ENCODE assay signal across 11 cellular contexts in genomic region chr2:98771264-98771663, GRCh38. TPM values are rescaled to one million over a fixed set of nuclear protein-coding genes. Genes with fewer than 3 reads are reported as not detected.
DNase-seq lines count a peak whose midpoint lies in the region; ATAC-seq and TF ChIP-seq lines count a peak whose summit lies in the region.
"Had no signal": no experiment of that assay in that cellular context is flagged by ENCODE, and none has a peak within 500 bp of the region (broad histone marks: within the 10 kb centered on the region; RNA-seq: fewer than 3 reads in every experiment).

No MANE protein-coding gene starts in this region.

- H3K4me1 ChIP-seq in CD8-positive, alpha-beta T cell (ENCODE audit: insufficient read depth, low read length), result peaks cover 74% of the 10 kb centered on the region
- H3K4me1 ChIP-seq in KMS-11 (ENCODE audit: low read depth, poor library complexity, severe bottlenecking), result peaks cover 47% of the 10 kb centered on the region
- peaks cover 12% of the 10 kb centered on the region for H3K4me1 ChIP-seq in testis
- no peaks in the 10 kb centered on the region for H3K4me1 ChIP-seq in hepatocyte (ENCODE audit: insufficient read depth)
- H3K4me1 ChIP-seq: gastroesophageal sphincter had no signal

- H3K4me3 Mint-ChIP-seq in CD8-positive, alpha-beta T cell, result peak overlapping the region; percentile 87
- H3K4me3 Mint-ChIP-seq in activated naive CD8-positive, alpha-beta T cell, result peak overlapping the region; percentile 96
- peak overlapping the region; percentile 83 for H3K4me3 Mint-ChIP-seq in natural killer cell treated with Interleukin-12 subunit alpha and Interleukin-12 subunit beta and Interleukin-15 and Interleukin-18, amount 100 ng/mL, for 72 hours

- H3K36me3 ChIP-seq in CD8-positive, alpha-beta T cell (ENCODE audit: insufficient read depth, low read length), result no peaks in the 10 kb centered on the region
- no peaks in the 10 kb centered on the region for H3K36me3 ChIP-seq in KMS-11 (ENCODE audit: insufficient read depth)
- H3K36me3 ChIP-seq in testis (ENCODE audit: low read depth, missing control alignments), result no peaks in the 10 kb centered on the region
- no peaks in the 10 kb centered on the region for H3K36me3 ChIP-seq in hepatocyte (replicated peaks; ENCODE audit: insufficient read depth, low read depth)
- H3K36me3 ChIP-seq: gastroesophageal sphincter had no signal

- H3K27me3 ChIP-seq in CD8-positive, alpha-beta T cell (ENCODE audit: insufficient read depth, low read length), result no peaks in the 10 kb centered on the region
- H3K27me3 ChIP-seq in KMS-11 (ENCODE audit: insufficient read depth, low read depth) (no peaks in the 10 kb centered on the region), testis (no peaks in the 10 kb centered on the region), hepatocyte (no peaks in the 10 kb centered on the region)

- POLR2A ChIA-PET in CD8-positive, alpha-beta T cell (lab: Charles Lee), result interaction anchor here (0.7 to 3.7 kb wide), 37 partner anchors 9 to 384 kb away, joined by 3 to 112 read pairs (median 6); partner anchors contain the start of genes COA5, MGAT4A and UNC50

- H3K27me3 Mint-ChIP-seq in CD8-positive, alpha-beta T cell (ENCODE audit: low read depth), result no peaks in the 10 kb centered on the region
- H3K27me3 Mint-ChIP-seq in activated naive CD8-positive, alpha-beta T cell, result no peaks in the 10 kb centered on the region
- no peaks in the 10 kb centered on the region for H3K27me3 Mint-ChIP-seq in natural killer cell treated with Interleukin-12 subunit alpha and Interleukin-12 subunit beta and Interleukin-15 and Interleukin-18, amount 100 ng/mL, for 72 hours

- peaks cover 81% of the 10 kb centered on the region for H3K4me1 Mint-ChIP-seq in CD8-positive, alpha-beta T cell (ENCODE audit: low read depth)
- peaks cover 81% of the 10 kb centered on the region for H3K4me1 Mint-ChIP-seq in activated naive CD8-positive, alpha-beta T cell (ENCODE audit: low read depth)
- H3K4me1 Mint-ChIP-seq in natural killer cell treated with Interleukin-12 subunit alpha and Interleukin-12 subunit beta and Interleukin-15 and Interleukin-18, amount 100 ng/mL, for 72 hours (ENCODE audit: low read depth in 2 of 2), result peaks cover 43% of the 10 kb centered on the region in 2 donors

- H3K9ac ChIP-seq in KMS-11, result no peak overlapping the region

- no peaks in the 10 kb centered on the region for H3K9me2 ChIP-seq in hepatocyte (replicated peaks; ENCODE audit: insufficient read depth)

- 69 to 82% methylated on average over 2 of the region's 2 CpGs for WGBS in testis, 2 donors
- WGBS in hepatocyte (ENCODE audit: low lambda C conversion rate, missing lambda C conversion rate), result 93% methylated on average over 2 of the region's 2 CpGs

- no peaks in the 10 kb centered on the region for H3K9me3 Mint-ChIP-seq in CD8-positive, alpha-beta T cell
- no peaks in the 10 kb centered on the region for H3K9me3 Mint-ChIP-seq in activated naive CD8-positive, alpha-beta T cell (ENCODE audit: low read depth)
- H3K9me3 Mint-ChIP-seq in natural killer cell treated with Interleukin-12 subunit alpha and Interleukin-12 subunit beta and Interleukin-15 and Interleukin-18, amount 100 ng/mL, for 72 hours, result no peaks in the 10 kb centered on the region

- no peak for ATAC-seq in CD8-positive, alpha-beta T cell
- no peak for ATAC-seq in natural killer cell treated with Interleukin-12 subunit alpha and Interleukin-12 subunit beta and Interleukin-15 and Interleukin-18, amount 100 ng/mL, for 72 hours
- no peak for ATAC-seq in esophagus mucosa
- ATAC-seq: gastroesophageal sphincter had no signal

- no peak for TF ChIP-seq POLR2A in testis (IDR thresholded peaks at IDR 0.05)

- H4K20me1 ChIP-seq in KMS-11 (ENCODE audit: insufficient read depth), result no peaks in the 10 kb centered on the region
- no peaks in the 10 kb centered on the region for H4K20me1 ChIP-seq in hepatocyte (ENCODE audit: insufficient read depth, poor library complexity, severe bottlenecking)

- peak overlapping the region; percentile 79 for H3K27ac ChIP-seq in CD8-positive, alpha-beta T cell (ENCODE audit: low read depth, low read length)
- H3K27ac ChIP-seq in KMS-11 (no peak overlapping the region), testis (no peak overlapping the region), hepatocyte (no peak overlapping the region)
- H3K27ac ChIP-seq: gastroesophageal sphincter had no signal

- CTCF ChIA-PET in CD8-positive, alpha-beta T cell (lab: Charles Lee), result interaction anchor here (0.9 to 2.2 kb wide), 22 partner anchors 9 to 164 kb away, joined by 3 to 17 read pairs (median 4); partner anchors contain the start of gene MGAT4A

- H3K9me3 ChIP-seq in CD8-positive, alpha-beta T cell (ENCODE audit: low read length), result no peaks in the 10 kb centered on the region
- H3K9me3 ChIP-seq in testis (no peaks in the 10 kb centered on the region), hepatocyte (ENCODE audit: low read depth) (no peaks in the 10 kb centered on the region)
- H3K9me3 ChIP-seq: gastroesophageal sphincter had no signal

- H3K4me3 ChIP-seq in CD8-positive, alpha-beta T cell (ENCODE audit: low read depth, low read length), result peak overlapping the region; percentile 39
- H3K4me3 ChIP-seq in KMS-11 (IDR thresholded peaks at IDR 0.05; ENCODE audit: insufficient read depth, low read depth, low read length) (peak overlapping the region; percentile 53), testis (no peak overlapping the region), hepatocyte (no peak overlapping the region)

- peak overlapping the region; percentile 98 for H3K27ac Mint-ChIP-seq in CD8-positive, alpha-beta T cell
- H3K27ac Mint-ChIP-seq in activated naive CD8-positive, alpha-beta T cell, result peak overlapping the region; percentile 97
- H3K27ac Mint-ChIP-seq in natural killer cell treated with Interleukin-12 subunit alpha and Interleukin-12 subunit beta and Interleukin-15 and Interleukin-18, amount 100 ng/mL, for 72 hours, result peak overlapping the region; percentile 92 to 94

- DNase-seq in CD8-positive, alpha-beta T cell, result peak in 3 of 7 experiments; percentile 21 to 65 (median 28)
- DNase-seq in natural killer cell treated with Interleukin-12 subunit alpha and Interleukin-12 subunit beta and Interleukin-15 and Interleukin-18, amount 100 ng/mL, for 72 hours (ENCODE audit: low spot score), result no peak
- no peak for DNase-seq in SIG-M5 (lab: John Stamatoyannopoulos, UW)
- DNase-seq in testis, result no peak
- DNase-seq in hepatocyte (ENCODE audit: low spot score), result no peak
- DNase-seq: islet precursor cell, NCI-H2107 had no signal

- no peak for TF ChIP-seq CTCF in CD8-positive, alpha-beta T cell (IDR thresholded peaks at IDR 0.05)
- TF ChIP-seq CTCF in KMS-11 (conservative IDR thresholded peaks at IDR 0.05; ENCODE audit: low read depth, low read length) (no peak), testis (IDR thresholded peaks at IDR 0.05) (no peak), hepatocyte (IDR thresholded peaks at IDR 0.05; ENCODE audit: poor library complexity) (no peak)

- H2AFZ ChIP-seq in KMS-11 (ENCODE audit: low read depth) (peak overlapping the region; percentile 68), hepatocyte (no peak overlapping the region)

- intact Hi-C loops in CD8-positive, alpha-beta T cell (cut with DNase I, micrococcal nuclease), result loop anchor here (1.0 to 5.0 kb wide), 7 partner anchors 13 to 410 kb away; partner anchors contain the start of genes MGAT4A (in 1 of the 2), MITD1 (in 1 of the 2) and MRPL30 (in 1 of the 2)
- intact Hi-C loops in testis (cut with DNase I; ENCODE audit: low total_unique reads), result no loop called here

- H3K36me3 Mint-ChIP-seq in CD8-positive, alpha-beta T cell, result peaks cover 7% of the 10 kb centered on the region
- H3K36me3 Mint-ChIP-seq in activated naive CD8-positive, alpha-beta T cell, result no peaks in the 10 kb centered on the region
- no peaks in the 10 kb centered on the region for H3K36me3 Mint-ChIP-seq in natural killer cell treated with Interleukin-12 subunit alpha and Interleukin-12 subunit beta and Interleukin-15 and Interleukin-18, amount 100 ng/mL, for 72 hours

- peak overlapping the region; percentile 58 for H3K4me2 ChIP-seq in KMS-11
- no peak overlapping the region for H3K4me2 ChIP-seq in hepatocyte

- H3K79me2 ChIP-seq in KMS-11 (ENCODE audit: insufficient read depth, low read depth) (no peaks in the 10 kb centered on the region), hepatocyte (no peaks in the 10 kb centered on the region)

RNA-seq across cellular contexts. Expression of gene MGAT4A, which starts 40.3 kb away (rescaled TPM):
- total RNA-seq in CD8-positive, alpha-beta T cell, result 100 to 1,000 TPM; 226 to 229 TPM
- 10 to 100 TPM; 23.1 to 25.0 TPM for total RNA-seq in natural killer cell treated with Interleukin-12 subunit alpha and Interleukin-12 subunit beta and Interleukin-15 and Interleukin-18, amount 100 ng/mL, for 72 hours
- 5.6 TPM for total RNA-seq in esophagus mucosa
- total RNA-seq in testis, result 10 to 100 TPM; 13.8 to 13.9 TPM
- polyA plus RNA-seq in testis (ENCODE audit: insufficient read depth, low read depth, low replicate concordance), result 12.1 TPM
- total RNA-seq in hepatocyte, result 21.6 and 22.2 TPM in 2 replicates
- polyA plus RNA-seq in hepatocyte, result 10.1 and 10.5 TPM in 2 replicates

Comparison
In these comparisons a context has a peak if more than half of its experiments do, and no peak if none do; other contexts are left out.
1. H3K4me3 ChIP-seq: peak in CD8-positive, alpha-beta T cell (single experiment) and KMS-11 (single experiment); none in testis (0 of 2) and hepatocyte (single experiment).
2. Peak in every context shown above with its lines, with median percentiles within 50 percentile points of each other: H3K27ac Mint-ChIP-seq and H3K4me3 Mint-ChIP-seq.